ENCODE assay signal across 25 cellular contexts in the genomic region with DNA sequence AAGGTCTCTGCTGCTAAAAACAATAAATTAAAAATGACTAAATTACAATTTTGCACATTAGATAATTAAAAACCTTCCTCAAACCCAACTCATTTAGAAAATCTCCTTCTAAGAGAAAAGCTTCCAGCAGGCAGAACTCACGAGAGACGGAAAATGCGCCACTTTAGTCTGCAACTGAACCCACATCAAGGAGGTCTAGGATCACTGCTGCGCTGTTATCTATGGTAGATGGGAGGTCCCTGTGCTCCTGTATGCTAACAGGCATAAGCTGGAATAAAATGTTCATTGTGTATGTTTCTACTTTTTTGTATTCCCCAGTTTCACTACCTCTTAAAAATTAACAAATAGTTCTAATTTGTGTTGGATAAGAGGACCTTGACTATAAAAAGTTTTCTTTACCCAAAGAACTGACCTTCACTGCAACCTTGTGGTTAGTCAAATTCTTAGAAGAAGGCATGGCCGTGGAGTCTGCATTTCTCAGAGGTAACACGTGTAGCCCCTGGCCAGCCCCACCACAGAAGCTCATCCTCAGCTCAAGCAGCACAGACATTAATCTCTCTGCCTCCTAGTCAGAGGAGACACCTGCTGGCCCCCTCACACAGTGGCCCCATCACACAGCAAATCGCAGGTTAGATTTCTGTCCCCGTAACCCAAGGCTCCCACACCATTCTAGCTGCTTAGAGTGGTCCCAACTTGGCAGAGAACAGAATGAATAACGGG. TPM values are rescaled to one million over a fixed set of nuclear protein-coding genes. Genes with fewer than 3 reads are reported as not detected.
DNase-seq lines count a peak whose midpoint lies in the region; ATAC-seq and TF ChIP-seq lines count a peak whose summit lies in the region.
"Had no signal": no experiment of that assay in that cellular context is flagged by ENCODE, and none has a peak within 500 bp of the region (broad histone marks: within the 10 kb centered on the region; RNA-seq: fewer than 3 reads in every experiment).

No MANE protein-coding gene starts in this region.

- H3K27me3 Mint-ChIP-seq in activated CD8-positive, alpha-beta memory T cell treated with anti-CD3 and anti-CD28 coated beads, Interleukin-2, amount 10 ng/mL, durations not matched to agents 7 days and 5 days = no peaks in the 10 kb centered on the region
- no peaks in the 10 kb centered on the region for H3K27me3 Mint-ChIP-seq in activated naive CD8-positive, alpha-beta T cell treated with anti-CD3 and anti-CD28 coated beads, Interleukin-2, amount 10 ng/mL, durations not matched to agents 7 days and 5 days
- no peaks in the 10 kb centered on the region for H3K27me3 Mint-ChIP-seq in stimulated activated memory B cell treated with anti-CD40 and anti-IgM and Interleukin-4, amounts not matched to agents 10 μg/mL and 1 μg/mL and 100 μg/mL, for 72 hours
- no peaks in the 10 kb centered on the region for H3K27me3 Mint-ChIP-seq in activated CD4-positive, alpha-beta memory T cell treated with anti-CD3 and anti-CD28 coated beads, Interleukin-2, amount 10 ng/mL, durations not matched to agents 7 days and 5 days

- ATAC-seq in activated CD8-positive, alpha-beta memory T cell treated with anti-CD3 and anti-CD28 coated beads, Interleukin-2, amount 10 ng/mL, durations not matched to agents 7 days and 5 days = peak; percentile 38
- peak; percentile 72 for ATAC-seq in activated naive CD8-positive, alpha-beta T cell treated with anti-CD3 and anti-CD28 coated beads, Interleukin-2, amount 10 ng/mL, durations not matched to agents 7 days and 5 days (ENCODE audit: low read depth)
- no peak for ATAC-seq in stimulated activated memory B cell treated with anti-CD40 and anti-IgM and Interleukin-4, amounts not matched to agents 10 μg/mL and 1 μg/mL and 100 μg/mL, for 72 hours
- ATAC-seq: body of pancreas, esophagus mucosa, Panc1 had no signal

- no TSS peak for BruUV-seq in PC-9 (replicated peaks; lab: Mats Ljungman, UMichigan)

- TF ChIP-seq CTCF in PC-9 (conservative IDR thresholded peaks at IDR 0.05) = no peak

- H3K9me2 ChIP-seq in PC-9 (ENCODE audit: insufficient read depth) = no peaks in the 10 kb centered on the region

- no peak overlapping the region for H3K4me2 ChIP-seq in PC-9

- H3K27ac ChIP-seq in KOPT-K1 (ENCODE audit: low read depth, low read length, poor library complexity, severe bottlenecking) (peak overlapping the region; percentile 50), PC-9 (no peak overlapping the region)
- H3K27ac ChIP-seq: body of pancreas, C4-2B, prostate gland had no signal

- H3K27me3 ChIP-seq in PC-9 (ENCODE audit: insufficient read depth, low read depth) = no peaks in the 10 kb centered on the region
- H3K27me3 ChIP-seq: body of pancreas, neutrophil had no signal

- POLR2A ChIA-PET in activated naive CD8-positive, alpha-beta T cell treated with anti-CD3 and anti-CD28 coated beads, Interleukin-2, amount 10 ng/mL, durations not matched to agents 7 days and 5 days (lab: Charles Lee) = interaction anchor here (1.4 to 1.9 kb wide), 2 partner anchors 22 to 172 kb away, joined by 3 to 5 read pairs; no protein-coding TSS in a partner anchor
- POLR2A ChIA-PET in activated CD4-positive, alpha-beta memory T cell treated with anti-CD3 and anti-CD28 coated beads, Interleukin-2, amount 10 ng/mL, durations not matched to agents 7 days and 5 days (lab: Charles Lee) = interaction anchor here (1.3 kb wide), 1 partner anchor 170 kb away, joined by 3 read pairs; no protein-coding TSS in a partner anchor
- POLR2A ChIA-PET in PC-9 (lab: Charles Lee; ENCODE audit: unreplicated experiment) = interaction anchor here (0.6 kb wide), 1 partner anchor 1731 kb away, joined by 3 read pairs; no protein-coding TSS in a partner anchor

- H3K4me3 ChIP-seq in PC-9 = no peak overlapping the region
- H3K4me3 ChIP-seq: body of pancreas, mucosa of descending colon, prostate gland had no signal

- intact Hi-C loops in PC-9 (cut with micrococcal nuclease; ENCODE audit: unreplicated experiment) = no loop called here

- no peak overlapping the region for H2AFZ ChIP-seq in PC-9

- H3K4me1 Mint-ChIP-seq in activated CD8-positive, alpha-beta memory T cell treated with anti-CD3 and anti-CD28 coated beads, Interleukin-2, amount 10 ng/mL, durations not matched to agents 7 days and 5 days = peaks cover 34% of the 10 kb centered on the region
- H3K4me1 Mint-ChIP-seq in activated naive CD8-positive, alpha-beta T cell treated with anti-CD3 and anti-CD28 coated beads, Interleukin-2, amount 10 ng/mL, durations not matched to agents 7 days and 5 days = peaks cover 35% of the 10 kb centered on the region
- H3K4me1 Mint-ChIP-seq in stimulated activated memory B cell treated with anti-CD40 and anti-IgM and Interleukin-4, amounts not matched to agents 10 μg/mL and 1 μg/mL and 100 μg/mL, for 72 hours = peaks cover 44% of the 10 kb centered on the region
- H3K4me1 Mint-ChIP-seq in activated CD4-positive, alpha-beta memory T cell treated with anti-CD3 and anti-CD28 coated beads, Interleukin-2, amount 10 ng/mL, durations not matched to agents 7 days and 5 days = peaks cover 27% of the 10 kb centered on the region

- no peaks in the 10 kb centered on the region for H3K79me2 ChIP-seq in PC-9 (ENCODE audit: low read depth)

- no peaks in the 10 kb centered on the region for H3K4me1 ChIP-seq in PC-9 (replicated peaks; ENCODE audit: insufficient read depth)
- H3K4me1 ChIP-seq: prostate gland had no signal

- H3K9me3 Mint-ChIP-seq in activated CD8-positive, alpha-beta memory T cell treated with anti-CD3 and anti-CD28 coated beads, Interleukin-2, amount 10 ng/mL, durations not matched to agents 7 days and 5 days (ENCODE audit: low read depth) = no peaks in the 10 kb centered on the region
- H3K9me3 Mint-ChIP-seq in activated naive CD8-positive, alpha-beta T cell treated with anti-CD3 and anti-CD28 coated beads, Interleukin-2, amount 10 ng/mL, durations not matched to agents 7 days and 5 days = no peaks in the 10 kb centered on the region
- H3K9me3 Mint-ChIP-seq in stimulated activated memory B cell treated with anti-CD40 and anti-IgM and Interleukin-4, amounts not matched to agents 10 μg/mL and 1 μg/mL and 100 μg/mL, for 72 hours = no peaks in the 10 kb centered on the region
- H3K9me3 Mint-ChIP-seq in activated CD4-positive, alpha-beta memory T cell treated with anti-CD3 and anti-CD28 coated beads, Interleukin-2, amount 10 ng/mL, durations not matched to agents 7 days and 5 days = no peaks in the 10 kb centered on the region
- H3K9me3 Mint-ChIP-seq: H9 had no signal

- no peaks in the 10 kb centered on the region for H4K20me1 ChIP-seq in PC-9 (ENCODE audit: insufficient read depth)

- CTCF ChIA-PET in activated CD8-positive, alpha-beta memory T cell treated with anti-CD3 and anti-CD28 coated beads, Interleukin-2, amount 10 ng/mL, durations not matched to agents 7 days and 5 days (lab: Charles Lee) = interaction anchor here (1.1 kb wide), 1 partner anchor 9 kb away, joined by 3 read pairs; no protein-coding TSS in a partner anchor
- CTCF ChIA-PET in activated CD4-positive, alpha-beta memory T cell treated with anti-CD3 and anti-CD28 coated beads, Interleukin-2, amount 10 ng/mL, durations not matched to agents 7 days and 5 days (lab: Charles Lee) = interaction anchor here (0.5 to 1.7 kb wide), 3 partner anchors 18 to 333 kb away, joined by 4 to 7 read pairs (median 4); no protein-coding TSS in a partner anchor
- CTCF ChIA-PET in PC-9 (lab: Charles Lee) = no interaction called here

- no peaks in the 10 kb centered on the region for H3K9me3 ChIP-seq in KOPT-K1 (ENCODE audit: insufficient read depth, low read length, poor library complexity, severe bottlenecking)
- H3K9me3 ChIP-seq in PC-9 (ENCODE audit: insufficient read depth, low read depth) = no peaks in the 10 kb centered on the region
- H3K9me3 ChIP-seq: body of pancreas, mucosa of descending colon, neutrophil, prostate gland had no signal

- peaks cover 10% of the 10 kb centered on the region for H3K36me3 Mint-ChIP-seq in activated CD8-positive, alpha-beta memory T cell treated with anti-CD3 and anti-CD28 coated beads, Interleukin-2, amount 10 ng/mL, durations not matched to agents 7 days and 5 days
- H3K36me3 Mint-ChIP-seq in activated naive CD8-positive, alpha-beta T cell treated with anti-CD3 and anti-CD28 coated beads, Interleukin-2, amount 10 ng/mL, durations not matched to agents 7 days and 5 days = peaks cover 4% of the 10 kb centered on the region
- peaks cover 29% of the 10 kb centered on the region for H3K36me3 Mint-ChIP-seq in stimulated activated memory B cell treated with anti-CD40 and anti-IgM and Interleukin-4, amounts not matched to agents 10 μg/mL and 1 μg/mL and 100 μg/mL, for 72 hours
- H3K36me3 Mint-ChIP-seq in activated CD4-positive, alpha-beta memory T cell treated with anti-CD3 and anti-CD28 coated beads, Interleukin-2, amount 10 ng/mL, durations not matched to agents 7 days and 5 days (ENCODE audit: low read depth) = peaks cover 12% of the 10 kb centered on the region

- DNase-seq in activated CD8-positive, alpha-beta memory T cell treated with anti-CD3 and anti-CD28 coated beads, Interleukin-2, amount 10 ng/mL, durations not matched to agents 7 days and 5 days = no peak
- DNase-seq in activated CD8-positive, alpha-beta memory T cell treated with anti-CD3 and anti-CD28 coated beads, Interleukin-2, amount 50 U/mL, for 4 hours = no peak
- DNase-seq in activated naive CD8-positive, alpha-beta T cell treated with anti-CD3 and anti-CD28 coated beads, Interleukin-2, amount 10 ng/mL, durations not matched to agents 7 days and 5 days = no peak
- DNase-seq in GDM1 (lab: John Stamatoyannopoulos, UW) = no peak
- DNase-seq in activated CD4-positive, alpha-beta memory T cell treated with anti-CD3 and anti-CD28 coated beads, Interleukin-2, amount 10 ng/mL, durations not matched to agents 7 days and 5 days = no peak
- DNase-seq in PC-9 = no peak
- DNase-seq: activated CD4-positive, alpha-beta T cell treated with anti-CD3 and anti-CD28 coated beads for 4 hours; activated T-cell treated with anti-CD3 and anti-CD28 coated beads for 4 hours; body of pancreas; effector memory CD4-positive, alpha-beta T cell; H9; hippocampal formation; mucosa of descending colon; NCI-H2171 treated with DMSO at 0.1 percent for 48 hours; stimulated activated CD8-positive, alpha-beta memory T cell treated with anti-CD3 and anti-CD28 coated beads, Interleukin-4, amount 100 ng/mL, for 48 hours; substantia nigra had no signal

- no peaks in the 10 kb centered on the region for H3F3A ChIP-seq in PC-9 (ENCODE audit: insufficient read depth, low read depth)

- H3K4me3 Mint-ChIP-seq in activated CD8-positive, alpha-beta memory T cell treated with anti-CD3 and anti-CD28 coated beads, Interleukin-2, amount 10 ng/mL, durations not matched to agents 7 days and 5 days = no peak overlapping the region
- H3K4me3 Mint-ChIP-seq in activated naive CD8-positive, alpha-beta T cell treated with anti-CD3 and anti-CD28 coated beads, Interleukin-2, amount 10 ng/mL, durations not matched to agents 7 days and 5 days = peak overlapping the region; percentile 56
- H3K4me3 Mint-ChIP-seq in stimulated activated memory B cell treated with anti-CD40 and anti-IgM and Interleukin-4, amounts not matched to agents 10 μg/mL and 1 μg/mL and 100 μg/mL, for 72 hours = no peak overlapping the region
- H3K4me3 Mint-ChIP-seq in activated CD4-positive, alpha-beta memory T cell treated with anti-CD3 and anti-CD28 coated beads, Interleukin-2, amount 10 ng/mL, durations not matched to agents 7 days and 5 days = no peak overlapping the region
- H3K4me3 Mint-ChIP-seq: H9 had no signal

- H3K36me3 ChIP-seq in KOPT-K1 (ENCODE audit: insufficient read depth, low read length) (no peaks in the 10 kb centered on the region), PC-9 (ENCODE audit: low read depth) (no peaks in the 10 kb centered on the region)
- H3K36me3 ChIP-seq: prostate gland had no signal

- H3K27ac Mint-ChIP-seq in activated CD8-positive, alpha-beta memory T cell treated with anti-CD3 and anti-CD28 coated beads, Interleukin-2, amount 10 ng/mL, durations not matched to agents 7 days and 5 days = no peak overlapping the region
- H3K27ac Mint-ChIP-seq in activated naive CD8-positive, alpha-beta T cell treated with anti-CD3 and anti-CD28 coated beads, Interleukin-2, amount 10 ng/mL, durations not matched to agents 7 days and 5 days = peak overlapping the region; percentile 44
- peak overlapping the region; percentile 49 for H3K27ac Mint-ChIP-seq in stimulated activated memory B cell treated with anti-CD40 and anti-IgM and Interleukin-4, amounts not matched to agents 10 μg/mL and 1 μg/mL and 100 μg/mL, for 72 hours
- no peak overlapping the region for H3K27ac Mint-ChIP-seq in activated CD4-positive, alpha-beta memory T cell treated with anti-CD3 and anti-CD28 coated beads, Interleukin-2, amount 10 ng/mL, durations not matched to agents 7 days and 5 days
- H3K27ac Mint-ChIP-seq: H9 had no signal

RNA-seq across cellular contexts. Expression of gene STIMATE, which starts 22.3 kb away (rescaled TPM):
- total RNA-seq in activated CD8-positive, alpha-beta memory T cell treated with anti-CD3 and anti-CD28 coated beads, Interleukin-2, amount 10 ng/mL, durations not matched to agents 7 days and 5 days = 10 to 100 TPM; 43.3 to 47.8 TPM
- 10 to 100 TPM; 38.5 to 39.1 TPM for total RNA-seq in activated naive CD8-positive, alpha-beta T cell treated with anti-CD3 and anti-CD28 coated beads, Interleukin-2, amount 10 ng/mL, durations not matched to agents 7 days and 5 days
- total RNA-seq in activated CD4-positive, alpha-beta memory T cell treated with anti-CD3 and anti-CD28 coated beads, Interleukin-2, amount 10 ng/mL, durations not matched to agents 7 days and 5 days = 10 to 100 TPM; 31.9 to 34.7 TPM
- total RNA-seq in PC-9 (2021) = 16.8 and 19.7 TPM in 2 replicates

RNA-seq across cellular contexts. Expression of gene MUSTN1, which starts 40.2 kb away (rescaled TPM):
- total RNA-seq in activated CD8-positive, alpha-beta memory T cell treated with anti-CD3 and anti-CD28 coated beads, Interleukin-2, amount 10 ng/mL, durations not matched to agents 7 days and 5 days = 1 to 10 TPM in 1 of 2 experiments, under 1 TPM in 1; 0.40 to 3.0 TPM
- total RNA-seq in activated naive CD8-positive, alpha-beta T cell treated with anti-CD3 and anti-CD28 coated beads, Interleukin-2, amount 10 ng/mL, durations not matched to agents 7 days and 5 days = 1 to 10 TPM; 1.3 to 1.9 TPM
- 1 to 10 TPM; 3.3 to 4.4 TPM for total RNA-seq in activated CD4-positive, alpha-beta memory T cell treated with anti-CD3 and anti-CD28 coated beads, Interleukin-2, amount 10 ng/mL, durations not matched to agents 7 days and 5 days
- total RNA-seq in PC-9 (2021) = 1.8 TPM in 1 of 2 replicates, not detected in the other
- total RNA-seq: frontal cortex, MCF 10A had no signal

RNA-seq across cellular contexts. Expression of gene ITIH4, which starts 44.6 kb away (rescaled TPM):
- total RNA-seq in activated CD8-positive, alpha-beta memory T cell treated with anti-CD3 and anti-CD28 coated beads, Interleukin-2, amount 10 ng/mL, durations not matched to agents 7 days and 5 days = 10 to 100 TPM; 18.0 to 24.9 TPM
- total RNA-seq in activated naive CD8-positive, alpha-beta T cell treated with anti-CD3 and anti-CD28 coated beads, Interleukin-2, amount 10 ng/mL, durations not matched to agents 7 days and 5 days = 10 to 100 TPM; 29.2 to 30.7 TPM
- 10 to 100 TPM; 16.0 to 16.2 TPM for total RNA-seq in activated CD4-positive, alpha-beta memory T cell treated with anti-CD3 and anti-CD28 coated beads, Interleukin-2, amount 10 ng/mL, durations not matched to agents 7 days and 5 days
- total RNA-seq in PC-9 (2021) = 2.5 and 3.2 TPM in 2 replicates

Comparison
In these comparisons a context has a peak if more than half of its experiments do, and no peak if none do; other contexts are left out.
1. H3K27ac Mint-ChIP-seq: peak in activated naive CD8-positive, alpha-beta T cell treated with anti-CD3 and anti-CD28 coated beads, Interleukin-2, amount 10 ng/mL, durations not matched to agents 7 days and 5 days (single experiment) and stimulated activated memory B cell treated with anti-CD40 and anti-IgM and Interleukin-4, amounts not matched to agents 10 μg/mL and 1 μg/mL and 100 μg/mL, for 72 hours (single experiment); none in activated CD8-positive, alpha-beta memory T cell treated with anti-CD3 and anti-CD28 coated beads, Interleukin-2, amount 10 ng/mL, durations not matched to agents 7 days and 5 days (single experiment) and activated CD4-positive, alpha-beta memory T cell treated with anti-CD3 and anti-CD28 coated beads, Interleukin-2, amount 10 ng/mL, durations not matched to agents 7 days and 5 days (single experiment).